3 cellular contexts compared by ENCODE assay signal in the genomic region with DNA sequence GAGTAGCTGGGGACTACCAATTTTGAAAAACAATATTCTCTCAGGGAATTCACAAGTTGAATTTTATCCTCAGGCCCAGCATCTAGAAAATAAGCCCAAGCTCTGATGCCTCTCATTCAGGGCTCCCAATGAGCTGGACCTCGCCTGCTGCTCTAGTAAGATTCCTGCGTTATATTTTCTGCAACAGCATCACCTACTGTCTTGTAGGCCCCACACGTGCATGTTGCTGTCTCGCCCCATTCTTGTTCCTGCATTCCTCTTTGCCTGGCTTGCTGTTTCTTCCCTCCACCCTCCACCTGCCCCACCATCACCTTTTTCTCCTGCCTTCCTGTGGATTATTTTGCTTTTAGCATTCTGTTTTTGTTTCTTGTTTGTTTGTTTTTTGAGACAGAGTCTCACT.
TF ChIP-seq lines count a peak whose summit lies in the region.

No MANE protein-coding gene starts in this region.

TF ChIP-seq in SK-N-SH, 30 proteins besides CTCF, POLR2A, EP300 and RAD21:
- TF ChIP-seq CHD2 (IDR thresholded peaks at IDR 0.05; ENCODE audit: low read length, partially characterized antibody): no peak
- TF ChIP-seq, protein P1, sequence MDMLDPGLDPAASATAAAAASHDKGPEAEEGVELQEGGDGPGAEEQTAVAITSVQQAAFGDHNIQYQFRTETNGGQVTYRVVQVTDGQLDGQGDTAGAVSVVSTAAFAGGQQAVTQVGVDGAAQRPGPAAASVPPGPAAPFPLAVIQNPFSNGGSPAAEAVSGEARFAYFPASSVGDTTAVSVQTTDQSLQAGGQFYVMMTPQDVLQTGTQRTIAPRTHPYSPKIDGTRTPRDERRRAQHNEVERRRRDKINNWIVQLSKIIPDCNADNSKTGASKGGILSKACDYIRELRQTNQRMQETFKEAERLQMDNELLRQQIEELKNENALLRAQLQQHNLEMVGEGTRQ (IDR thresholded peaks at IDR 0.05; ENCODE audit: borderline replicate concordance, low read depth, low read length): no peak
- TF ChIP-seq, protein P2, sequence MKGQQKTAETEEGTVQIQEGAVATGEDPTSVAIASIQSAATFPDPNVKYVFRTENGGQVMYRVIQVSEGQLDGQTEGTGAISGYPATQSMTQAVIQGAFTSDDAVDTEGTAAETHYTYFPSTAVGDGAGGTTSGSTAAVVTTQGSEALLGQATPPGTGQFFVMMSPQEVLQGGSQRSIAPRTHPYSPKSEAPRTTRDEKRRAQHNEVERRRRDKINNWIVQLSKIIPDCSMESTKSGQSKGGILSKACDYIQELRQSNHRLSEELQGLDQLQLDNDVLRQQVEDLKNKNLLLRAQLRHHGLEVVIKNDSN (IDR thresholded peaks at IDR 0.05; ENCODE audit: borderline replicate concordance, low read depth): no peak
- no peak for TF ChIP-seq FOSL2 (IDR thresholded peaks at IDR 0.05; ENCODE audit: borderline replicate concordance, low read depth)
- TF ChIP-seq MEF2A (IDR thresholded peaks at IDR 0.05; ENCODE audit: borderline replicate concordance, low read depth): no peak
- TF ChIP-seq, protein P3, sequence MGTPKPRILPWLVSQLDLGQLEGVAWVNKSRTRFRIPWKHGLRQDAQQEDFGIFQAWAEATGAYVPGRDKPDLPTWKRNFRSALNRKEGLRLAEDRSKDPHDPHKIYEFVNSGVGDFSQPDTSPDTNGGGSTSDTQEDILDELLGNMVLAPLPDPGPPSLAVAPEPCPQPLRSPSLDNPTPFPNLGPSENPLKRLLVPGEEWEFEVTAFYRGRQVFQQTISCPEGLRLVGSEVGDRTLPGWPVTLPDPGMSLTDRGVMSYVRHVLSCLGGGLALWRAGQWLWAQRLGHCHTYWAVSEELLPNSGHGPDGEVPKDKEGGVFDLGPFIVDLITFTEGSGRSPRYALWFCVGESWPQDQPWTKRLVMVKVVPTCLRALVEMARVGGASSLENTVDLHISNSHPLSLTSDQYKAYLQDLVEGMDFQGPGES (IDR thresholded peaks at IDR 0.05; ENCODE audit: low read depth, low read length): no peak
- TF ChIP-seq TAF1 (IDR thresholded peaks at IDR 0.05; ENCODE audit: borderline replicate concordance, low read depth, low read length): no peak
- TF ChIP-seq FOXM1 (IDR thresholded peaks at IDR 0.05; ENCODE audit: low read depth): no peak
- TF ChIP-seq FOXJ3 (CRISPR knock-in tag; IDR thresholded peaks at IDR 0.05): no peak
- no peak for TF ChIP-seq JUND (IDR thresholded peaks at IDR 0.05)
- no peak for TF ChIP-seq TCF12 (IDR thresholded peaks at IDR 0.05)
- TF ChIP-seq, protein P4, sequence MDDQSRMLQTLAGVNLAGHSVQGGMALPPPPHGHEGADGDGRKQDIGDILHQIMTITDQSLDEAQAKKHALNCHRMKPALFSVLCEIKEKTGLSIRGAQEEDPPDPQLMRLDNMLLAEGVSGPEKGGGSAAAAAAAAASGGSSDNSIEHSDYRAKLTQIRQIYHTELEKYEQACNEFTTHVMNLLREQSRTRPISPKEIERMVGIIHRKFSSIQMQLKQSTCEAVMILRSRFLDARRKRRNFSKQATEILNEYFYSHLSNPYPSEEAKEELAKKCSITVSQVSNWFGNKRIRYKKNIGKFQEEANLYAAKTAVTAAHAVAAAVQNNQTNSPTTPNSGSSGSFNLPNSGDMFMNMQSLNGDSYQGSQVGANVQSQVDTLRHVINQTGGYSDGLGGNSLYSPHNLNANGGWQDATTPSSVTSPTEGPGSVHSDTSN (IDR thresholded peaks at IDR 0.05): no peak
- no peak for TF ChIP-seq POLR2AphosphoS5 (IDR thresholded peaks at IDR 0.05; ENCODE audit: low read depth, low read length)
- TF ChIP-seq ELF1 (IDR thresholded peaks at IDR 0.05): no peak

TF ChIP-seq in SK-N-SH treated with all-trans-retinoic acid at 6 μM for 48 hours, 23 proteins besides CTCF, POLR2A, EP300 and RAD21 (continues in another document):
- TF ChIP-seq TCF4 (CRISPR knock-in tag; IDR thresholded peaks at IDR 0.05; ENCODE audit: borderline replicate concordance) (no peak), CSDC2 (CRISPR knock-in tag; IDR thresholded peaks at IDR 0.05) (no peak), SNAI2 (CRISPR knock-in tag; IDR thresholded peaks at IDR 0.05) (no peak), ZNF70 (CRISPR knock-in tag; IDR thresholded peaks at IDR 0.05) (no peak), ESRRG (CRISPR knock-in tag; IDR thresholded peaks at IDR 0.05) (no peak), TOX (CRISPR knock-in tag; IDR thresholded peaks at IDR 0.05; ENCODE audit: borderline replicate concordance) (no peak), ZNF8 (CRISPR knock-in tag; IDR thresholded peaks at IDR 0.05) (no peak), ARNTL (CRISPR knock-in tag; IDR thresholded peaks at IDR 0.05; ENCODE audit: borderline replicate concordance, low read depth) (no peak), ZNF565 (CRISPR knock-in tag; conservative IDR thresholded peaks at IDR 0.05; ENCODE audit: low read depth) (no peak), ZFP30 (CRISPR knock-in tag; IDR thresholded peaks at IDR 0.05) (no peak), ZC3H10 (CRISPR knock-in tag; IDR thresholded peaks at IDR 0.05) (no peak), GLIS3 (CRISPR knock-in tag; IDR thresholded peaks at IDR 0.05) (no peak)
- TF ChIP-seq, protein P5, sequence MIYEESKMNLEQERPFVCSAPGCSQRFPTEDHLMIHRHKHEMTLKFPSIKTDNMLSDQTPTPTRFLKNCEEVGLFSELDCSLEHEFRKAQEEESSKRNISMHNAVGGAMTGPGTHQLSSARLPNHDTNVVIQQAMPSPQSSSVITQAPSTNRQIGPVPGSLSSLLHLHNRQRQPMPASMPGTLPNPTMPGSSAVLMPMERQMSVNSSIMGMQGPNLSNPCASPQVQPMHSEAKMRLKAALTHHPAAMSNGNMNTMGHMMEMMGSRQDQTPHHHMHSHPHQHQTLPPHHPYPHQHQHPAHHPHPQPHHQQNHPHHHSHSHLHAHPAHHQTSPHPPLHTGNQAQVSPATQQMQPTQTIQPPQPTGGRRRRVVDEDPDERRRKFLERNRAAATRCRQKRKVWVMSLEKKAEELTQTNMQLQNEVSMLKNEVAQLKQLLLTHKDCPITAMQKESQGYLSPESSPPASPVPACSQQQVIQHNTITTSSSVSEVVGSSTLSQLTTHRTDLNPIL (CRISPR knock-in tag; IDR thresholded peaks at IDR 0.05; ENCODE audit: low read depth): no peak
- TF ChIP-seq, protein P6, sequence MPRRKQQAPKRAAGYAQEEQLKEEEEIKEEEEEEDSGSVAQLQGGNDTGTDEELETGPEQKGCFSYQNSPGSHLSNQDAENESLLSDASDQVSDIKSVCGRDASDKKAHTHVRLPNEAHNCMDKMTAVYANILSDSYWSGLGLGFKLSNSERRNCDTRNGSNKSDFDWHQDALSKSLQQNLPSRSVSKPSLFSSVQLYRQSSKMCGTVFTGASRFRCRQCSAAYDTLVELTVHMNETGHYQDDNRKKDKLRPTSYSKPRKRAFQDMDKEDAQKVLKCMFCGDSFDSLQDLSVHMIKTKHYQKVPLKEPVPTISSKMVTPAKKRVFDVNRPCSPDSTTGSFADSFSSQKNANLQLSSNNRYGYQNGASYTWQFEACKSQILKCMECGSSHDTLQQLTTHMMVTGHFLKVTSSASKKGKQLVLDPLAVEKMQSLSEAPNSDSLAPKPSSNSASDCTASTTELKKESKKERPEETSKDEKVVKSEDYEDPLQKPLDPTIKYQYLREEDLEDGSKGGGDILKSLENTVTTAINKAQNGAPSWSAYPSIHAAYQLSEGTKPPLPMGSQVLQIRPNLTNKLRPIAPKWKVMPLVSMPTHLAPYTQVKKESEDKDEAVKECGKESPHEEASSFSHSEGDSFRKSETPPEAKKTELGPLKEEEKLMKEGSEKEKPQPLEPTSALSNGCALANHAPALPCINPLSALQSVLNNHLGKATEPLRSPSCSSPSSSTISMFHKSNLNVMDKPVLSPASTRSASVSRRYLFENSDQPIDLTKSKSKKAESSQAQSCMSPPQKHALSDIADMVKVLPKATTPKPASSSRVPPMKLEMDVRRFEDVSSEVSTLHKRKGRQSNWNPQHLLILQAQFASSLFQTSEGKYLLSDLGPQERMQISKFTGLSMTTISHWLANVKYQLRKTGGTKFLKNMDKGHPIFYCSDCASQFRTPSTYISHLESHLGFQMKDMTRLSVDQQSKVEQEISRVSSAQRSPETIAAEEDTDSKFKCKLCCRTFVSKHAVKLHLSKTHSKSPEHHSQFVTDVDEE (CRISPR knock-in tag; IDR thresholded peaks at IDR 0.05): no peak
- TF ChIP-seq, protein P7, sequence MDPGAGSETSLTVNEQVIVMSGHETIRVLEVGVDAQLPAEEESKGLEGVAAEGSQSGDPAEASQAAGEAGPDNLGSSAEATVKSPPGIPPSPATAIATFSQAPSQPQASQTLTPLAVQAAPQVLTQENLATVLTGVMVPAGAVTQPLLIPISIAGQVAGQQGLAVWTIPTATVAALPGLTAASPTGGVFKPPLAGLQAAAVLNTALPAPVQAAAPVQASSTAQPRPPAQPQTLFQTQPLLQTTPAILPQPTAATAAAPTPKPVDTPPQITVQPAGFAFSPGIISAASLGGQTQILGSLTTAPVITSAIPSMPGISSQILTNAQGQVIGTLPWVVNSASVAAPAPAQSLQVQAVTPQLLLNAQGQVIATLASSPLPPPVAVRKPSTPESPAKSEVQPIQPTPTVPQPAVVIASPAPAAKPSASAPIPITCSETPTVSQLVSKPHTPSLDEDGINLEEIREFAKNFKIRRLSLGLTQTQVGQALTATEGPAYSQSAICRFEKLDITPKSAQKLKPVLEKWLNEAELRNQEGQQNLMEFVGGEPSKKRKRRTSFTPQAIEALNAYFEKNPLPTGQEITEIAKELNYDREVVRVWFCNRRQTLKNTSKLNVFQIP (CRISPR knock-in tag; IDR thresholded peaks at IDR 0.05; ENCODE audit: borderline replicate concordance, low read depth): no peak

TF ChIP-seq in HCT116, 20 proteins besides CTCF, POLR2A, EP300 and RAD21:
- TF ChIP-seq FOSL1 (IDR thresholded peaks at IDR 0.05; ENCODE audit: low read depth): no peak
- 0 out of 2 replicates have a peak, but pooled peaks have one; percentile 28 for TF ChIP-seq ZFX (IDR thresholded peaks at IDR 0.05)
